ENCODE assay signal across 1 cellular context in the genomic region with DNA sequence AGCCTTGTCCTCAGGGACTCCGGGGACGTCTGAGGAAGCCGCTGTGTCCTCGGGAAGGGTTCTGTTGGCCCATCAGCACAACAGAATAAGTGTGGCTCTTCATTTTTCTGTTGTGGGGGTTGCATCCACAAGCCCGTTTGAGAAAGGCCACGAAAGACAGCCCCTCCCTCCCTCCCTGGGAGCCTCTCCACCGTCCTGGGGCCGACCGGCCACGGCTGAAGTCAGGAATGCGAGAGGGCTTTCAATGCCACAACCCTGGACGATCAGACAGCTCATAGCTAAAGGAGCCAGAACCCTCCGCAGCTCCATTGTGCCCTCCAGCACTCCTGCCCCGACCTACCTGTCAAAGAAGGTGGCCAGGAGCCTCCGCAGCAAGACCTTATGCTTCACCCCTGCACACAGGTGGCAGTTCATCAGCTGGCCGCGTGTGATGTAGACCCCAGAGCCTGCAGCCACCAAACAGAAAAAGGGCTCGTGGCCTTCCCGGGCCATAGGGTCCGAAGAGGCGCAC.
TF ChIP-seq lines count a peak whose summit lies in the region.

No MANE protein-coding gene starts in this region.

TF ChIP-seq in WTC11, 78 proteins besides CTCF, POLR2A, EP300 and RAD21 (continued from another document):
- TF ChIP-seq, protein P1, sequence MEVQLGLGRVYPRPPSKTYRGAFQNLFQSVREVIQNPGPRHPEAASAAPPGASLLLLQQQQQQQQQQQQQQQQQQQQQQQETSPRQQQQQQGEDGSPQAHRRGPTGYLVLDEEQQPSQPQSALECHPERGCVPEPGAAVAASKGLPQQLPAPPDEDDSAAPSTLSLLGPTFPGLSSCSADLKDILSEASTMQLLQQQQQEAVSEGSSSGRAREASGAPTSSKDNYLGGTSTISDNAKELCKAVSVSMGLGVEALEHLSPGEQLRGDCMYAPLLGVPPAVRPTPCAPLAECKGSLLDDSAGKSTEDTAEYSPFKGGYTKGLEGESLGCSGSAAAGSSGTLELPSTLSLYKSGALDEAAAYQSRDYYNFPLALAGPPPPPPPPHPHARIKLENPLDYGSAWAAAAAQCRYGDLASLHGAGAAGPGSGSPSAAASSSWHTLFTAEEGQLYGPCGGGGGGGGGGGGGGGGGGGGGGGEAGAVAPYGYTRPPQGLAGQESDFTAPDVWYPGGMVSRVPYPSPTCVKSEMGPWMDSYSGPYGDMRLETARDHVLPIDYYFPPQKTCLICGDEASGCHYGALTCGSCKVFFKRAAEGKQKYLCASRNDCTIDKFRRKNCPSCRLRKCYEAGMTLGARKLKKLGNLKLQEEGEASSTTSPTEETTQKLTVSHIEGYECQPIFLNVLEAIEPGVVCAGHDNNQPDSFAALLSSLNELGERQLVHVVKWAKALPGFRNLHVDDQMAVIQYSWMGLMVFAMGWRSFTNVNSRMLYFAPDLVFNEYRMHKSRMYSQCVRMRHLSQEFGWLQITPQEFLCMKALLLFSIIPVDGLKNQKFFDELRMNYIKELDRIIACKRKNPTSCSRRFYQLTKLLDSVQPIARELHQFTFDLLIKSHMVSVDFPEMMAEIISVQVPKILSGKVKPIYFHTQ (CRISPR knock-in tag; IDR thresholded peaks at IDR 0.05): no peak
- TF ChIP-seq FOXK1 (CRISPR knock-in tag; IDR thresholded peaks at IDR 0.05) (no peak), SMAD3 (CRISPR knock-in tag; IDR thresholded peaks at IDR 0.05; ENCODE audit: borderline replicate concordance) (no peak), ZNF232 (CRISPR knock-in tag; IDR thresholded peaks at IDR 0.05) (no peak)
- TF ChIP-seq, protein P2, sequence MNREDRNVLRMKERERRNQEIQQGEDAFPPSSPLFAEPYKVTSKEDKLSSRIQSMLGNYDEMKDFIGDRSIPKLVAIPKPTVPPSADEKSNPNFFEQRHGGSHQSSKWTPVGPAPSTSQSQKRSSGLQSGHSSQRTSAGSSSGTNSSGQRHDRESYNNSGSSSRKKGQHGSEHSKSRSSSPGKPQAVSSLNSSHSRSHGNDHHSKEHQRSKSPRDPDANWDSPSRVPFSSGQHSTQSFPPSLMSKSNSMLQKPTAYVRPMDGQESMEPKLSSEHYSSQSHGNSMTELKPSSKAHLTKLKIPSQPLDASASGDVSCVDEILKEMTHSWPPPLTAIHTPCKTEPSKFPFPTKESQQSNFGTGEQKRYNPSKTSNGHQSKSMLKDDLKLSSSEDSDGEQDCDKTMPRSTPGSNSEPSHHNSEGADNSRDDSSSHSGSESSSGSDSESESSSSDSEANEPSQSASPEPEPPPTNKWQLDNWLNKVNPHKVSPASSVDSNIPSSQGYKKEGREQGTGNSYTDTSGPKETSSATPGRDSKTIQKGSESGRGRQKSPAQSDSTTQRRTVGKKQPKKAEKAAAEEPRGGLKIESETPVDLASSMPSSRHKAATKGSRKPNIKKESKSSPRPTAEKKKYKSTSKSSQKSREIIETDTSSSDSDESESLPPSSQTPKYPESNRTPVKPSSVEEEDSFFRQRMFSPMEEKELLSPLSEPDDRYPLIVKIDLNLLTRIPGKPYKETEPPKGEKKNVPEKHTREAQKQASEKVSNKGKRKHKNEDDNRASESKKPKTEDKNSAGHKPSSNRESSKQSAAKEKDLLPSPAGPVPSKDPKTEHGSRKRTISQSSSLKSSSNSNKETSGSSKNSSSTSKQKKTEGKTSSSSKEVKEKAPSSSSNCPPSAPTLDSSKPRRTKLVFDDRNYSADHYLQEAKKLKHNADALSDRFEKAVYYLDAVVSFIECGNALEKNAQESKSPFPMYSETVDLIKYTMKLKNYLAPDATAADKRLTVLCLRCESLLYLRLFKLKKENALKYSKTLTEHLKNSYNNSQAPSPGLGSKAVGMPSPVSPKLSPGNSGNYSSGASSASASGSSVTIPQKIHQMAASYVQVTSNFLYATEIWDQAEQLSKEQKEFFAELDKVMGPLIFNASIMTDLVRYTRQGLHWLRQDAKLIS (CRISPR knock-in tag; IDR thresholded peaks at IDR 0.05; ENCODE audit: borderline replicate concordance): no peak
